10 cellular contexts compared by ENCODE assay signal in the genomic region with DNA sequence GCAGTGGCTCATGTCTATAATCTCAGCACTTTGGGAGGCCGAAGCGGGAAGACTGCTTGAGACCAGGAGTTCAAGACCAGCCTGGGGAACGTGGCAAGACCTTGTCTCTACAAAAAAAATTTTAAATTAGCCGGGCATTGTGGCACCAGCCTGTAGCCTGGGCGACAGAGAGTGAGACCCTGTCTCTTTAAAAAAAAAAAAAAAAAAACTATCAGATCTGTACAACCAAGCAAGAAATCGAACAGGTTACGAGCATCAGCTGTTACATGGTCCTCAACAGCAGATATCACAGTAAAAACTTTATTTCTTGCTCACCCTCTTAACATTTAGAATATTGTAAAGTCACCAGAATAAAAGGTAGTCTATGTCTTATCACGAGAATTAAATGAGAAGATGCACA. TPM values are rescaled to one million over a fixed set of nuclear protein-coding genes. Genes with fewer than 3 reads are reported as not detected.
DNase-seq lines count a peak whose midpoint lies in the region; ATAC-seq and TF ChIP-seq lines count a peak whose summit lies in the region.
"Had no signal": no experiment of that assay in that cellular context is flagged by ENCODE, and none has a peak within 500 bp of the region (broad histone marks: within the 10 kb centered on the region; RNA-seq: fewer than 3 reads in every experiment).

No MANE protein-coding gene starts in this region.

- no peaks in the 10 kb centered on the region for H3K27me3 ChIP-seq in DOHH2 (ENCODE audit: control insufficient read depth, low read length)

- no peak for ATAC-seq in HG02610 (IDR thresholded peaks at IDR 0.05; ENCODE audit: unreplicated experiment)

- DNase-seq in activated CD4-positive, alpha-beta memory T cell treated with anti-CD3 and anti-CD28 coated beads for 36 hours: no peak
- DNase-seq in immature natural killer cell: no peak
- no peak for DNase-seq in NCI-H187 treated with DMSO at 0.1 percent for 48 hours (lab: John Stamatoyannopoulos, UW)
- no peak for DNase-seq in HuH-7.5 (ENCODE audit: low spot score)
- DNase-seq in GM20000 (ENCODE audit: low spot score): no peak
- DNase-seq: NCI-H524 treated with DMSO at 0.1 percent for 48 hours; stimulated activated CD8-positive, alpha-beta memory T cell treated with anti-CD3 and anti-CD28 coated beads, Interleukin-4, amount 100 ng/mL, for 48 hours had no signal

- intact Hi-C loops in activated CD4-positive, alpha-beta memory T cell treated with anti-CD3 and anti-CD28 coated beads for 36 hours (cut with micrococcal nuclease): loop anchor here (5.0 kb wide), 1 partner anchor 224 kb away; no protein-coding TSS in a partner anchor

- H3K4me1 ChIP-seq in DOHH2 (ENCODE audit: control insufficient read depth, low read length): peaks cover 41% of the 10 kb centered on the region

- H3K4me1 Mint-ChIP-seq in activated CD4-positive, alpha-beta memory T cell treated with anti-CD3 and anti-CD28 coated beads for 36 hours (ENCODE audit: low read depth): peaks cover 26% of the 10 kb centered on the region
- H3K4me1 Mint-ChIP-seq in immature natural killer cell: peaks cover 28 to 33% of the 10 kb centered on the region in 2 donors

- peaks cover 18% of the 10 kb centered on the region for H3K36me3 Mint-ChIP-seq in activated CD4-positive, alpha-beta memory T cell treated with anti-CD3 and anti-CD28 coated beads for 36 hours
- peaks cover 0 to 4% (median 0%) of the 10 kb centered on the region in 3 donors for H3K36me3 Mint-ChIP-seq in immature natural killer cell

- H3K4me2 ChIP-seq in DOHH2 (ENCODE audit: low read length): peak overlapping the region; percentile 97

- peak overlapping the region; percentile 96 for H3K4me3 ChIP-seq in DOHH2 (ENCODE audit: low read length)

- CTCF ChIA-PET in activated CD4-positive, alpha-beta memory T cell treated with anti-CD3 and anti-CD28 coated beads for 36 hours (lab: Charles Lee): interaction anchor here (0.6 to 2.9 kb wide), 2 partner anchors 52 to 660 kb away, joined by 3 to 16 read pairs; partner anchors contain the start of gene ABCB10

- peaks cover 2% of the 10 kb centered on the region; the same call in 1 of the 2 replicates for H3F3A ChIP-seq in DOHH2 (ENCODE audit: control insufficient read depth, insufficient read depth)

- peak overlapping the region; percentile 93 for H3K4me3 Mint-ChIP-seq in activated CD4-positive, alpha-beta memory T cell treated with anti-CD3 and anti-CD28 coated beads for 36 hours
- peak overlapping the region; percentile 68 to 93 (median 91) for H3K4me3 Mint-ChIP-seq in immature natural killer cell

- H3K9me2 ChIP-seq in DOHH2 (replicated peaks; ENCODE audit: control insufficient read depth, low read length): no peaks in the 10 kb centered on the region

- peaks cover 31% of the 10 kb centered on the region for H3K36me3 ChIP-seq in DOHH2 (ENCODE audit: control insufficient read depth, low read length)

- no peaks in the 10 kb centered on the region for H3K9me3 ChIP-seq in DOHH2 (ENCODE audit: control insufficient read depth, insufficient read depth, low read length)

- H3K27ac ChIP-seq in 22Rv1 (peak overlapping the region; percentile 94; the same call in 1 of the 2 replicates), DOHH2 (ENCODE audit: low read depth, low read length) (no peak overlapping the region)

- H3K27me3 Mint-ChIP-seq in activated CD4-positive, alpha-beta memory T cell treated with anti-CD3 and anti-CD28 coated beads for 36 hours: peaks cover 2% of the 10 kb centered on the region
- H3K27me3 Mint-ChIP-seq in immature natural killer cell (ENCODE audit: low read depth in 3 of 3): peaks cover 5 to 28% (median 18%) of the 10 kb centered on the region in 3 donors

- no peak overlapping the region for H3K27ac Mint-ChIP-seq in activated CD4-positive, alpha-beta memory T cell treated with anti-CD3 and anti-CD28 coated beads for 36 hours
- H3K27ac Mint-ChIP-seq in immature natural killer cell: peak overlapping the region in 5 of 6 donors; percentile 50 to 98 (median 73)

- peaks cover 4% of the 10 kb centered on the region; the same call in 1 of the 2 replicates for H4K20me1 ChIP-seq in DOHH2 (ENCODE audit: control insufficient read depth, insufficient read depth, low read depth, low read length)

- H3K9me3 Mint-ChIP-seq in activated CD4-positive, alpha-beta memory T cell treated with anti-CD3 and anti-CD28 coated beads for 36 hours: no peaks in the 10 kb centered on the region
- H3K9me3 Mint-ChIP-seq in immature natural killer cell: no peaks in the 10 kb centered on the region

- POLR2A ChIA-PET in activated CD4-positive, alpha-beta memory T cell treated with anti-CD3 and anti-CD28 coated beads for 36 hours (lab: Charles Lee): interaction anchor here (1.3 kb wide), 1 partner anchor 21 kb away, joined by 4 read pairs; no protein-coding TSS in a partner anchor

- TF ChIP-seq CTCF in 22Rv1 (IDR thresholded peaks at IDR 0.05) (no peak), DOHH2 (IDR thresholded peaks at IDR 0.05; ENCODE audit: low read depth, low read length, poor library complexity, severe bottlenecking) (no peak), GM20000 (IDR thresholded peaks at IDR 0.05; ENCODE audit: extremely low read depth, missing control alignments) (no peak)

- peaks cover 49% of the 10 kb centered on the region for H3K79me2 ChIP-seq in DOHH2 (ENCODE audit: control insufficient read depth, low read length)

RNA-seq across cellular contexts. Expression of gene NUP133, which starts 1.5 kb away (rescaled TPM):
- 10 to 100 TPM; 54.1 to 57.0 TPM for total RNA-seq in activated CD4-positive, alpha-beta memory T cell treated with anti-CD3 and anti-CD28 coated beads for 36 hours
- 10 to 100 TPM; 17.5 to 20.0 (median 18.5) TPM for polyA plus RNA-seq in immature natural killer cell

RNA-seq across cellular contexts. Expression of gene ABCB10, which starts 51.9 kb away (rescaled TPM):
- 10 to 100 TPM; 30.8 to 31.0 TPM for total RNA-seq in activated CD4-positive, alpha-beta memory T cell treated with anti-CD3 and anti-CD28 coated beads for 36 hours
- polyA plus RNA-seq in immature natural killer cell: 10 to 100 TPM in 2 of 3 donors, 1 to 10 TPM in 1; 6.3 to 13.6 (median 13.1) TPM
